Comparison of ENCODE assay signal across 22 cellular contexts in the genomic region with DNA sequence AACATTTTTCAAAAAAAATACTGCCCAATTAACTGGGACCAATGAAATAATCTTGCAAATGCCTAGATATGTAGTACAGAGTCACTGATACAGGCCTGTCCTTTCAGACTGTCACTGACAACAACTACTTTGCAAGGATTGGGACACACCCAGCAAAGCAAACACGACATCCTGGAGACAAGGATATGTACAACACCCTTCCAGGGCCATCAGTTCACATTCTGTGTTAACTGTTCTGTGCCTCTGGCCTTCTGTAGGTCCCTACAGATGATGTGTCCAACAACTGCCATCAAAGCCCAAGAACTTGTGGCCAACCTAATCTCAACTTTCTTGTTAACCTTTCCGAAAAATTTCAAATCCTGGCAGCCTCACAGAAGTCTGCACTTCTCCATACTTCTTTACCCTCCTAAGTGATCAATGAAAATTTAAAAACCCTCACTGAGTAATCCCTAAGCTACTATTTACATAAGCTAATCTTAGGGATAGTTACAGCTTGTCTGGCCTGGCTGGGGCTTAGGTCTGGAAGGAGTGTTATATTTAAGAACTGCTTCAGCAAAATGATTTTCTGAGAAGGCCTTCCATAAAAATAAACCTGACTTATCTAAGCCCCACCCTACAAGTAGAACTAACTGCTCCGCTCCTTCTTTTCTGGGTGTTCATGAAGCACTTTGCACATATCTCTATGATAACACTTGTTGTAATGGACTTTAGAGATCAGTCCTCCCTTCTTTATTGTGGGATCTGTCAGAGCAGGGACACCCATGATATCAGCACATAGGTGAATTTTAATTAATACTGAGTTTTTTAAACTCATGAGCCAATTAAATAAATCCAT. TPM values are rescaled to one million over a fixed set of nuclear protein-coding genes. Genes with fewer than 3 reads are reported as not detected.
DNase-seq lines count a peak whose midpoint lies in the region; ATAC-seq and TF ChIP-seq lines count a peak whose summit lies in the region.
"Had no signal": no experiment of that assay in that cellular context is flagged by ENCODE, and none has a peak within 500 bp of the region (broad histone marks: within the 10 kb centered on the region; RNA-seq: fewer than 3 reads in every experiment).

No MANE protein-coding gene starts in this region.

- peaks cover 11% of the 10 kb centered on the region for H3K27me3 Mint-ChIP-seq in endodermal cell (ENCODE audit: insufficient read depth)
- no peaks in the 10 kb centered on the region for H3K27me3 Mint-ChIP-seq in activated naive CD8-positive, alpha-beta T cell treated with anti-CD3 and anti-CD28 coated beads for 36 hours
- H3K27me3 Mint-ChIP-seq: activated naive CD8-positive, alpha-beta T cell treated with anti-CD3 and anti-CD28 coated beads, Interleukin-2, amount 50 U/mL, for 24 hours; naive B cell had no signal

- no peak overlapping the region for H3K27ac Mint-ChIP-seq in endodermal cell
- no peak overlapping the region for H3K27ac Mint-ChIP-seq in activated naive CD8-positive, alpha-beta T cell treated with anti-CD3 and anti-CD28 coated beads for 36 hours
- H3K27ac Mint-ChIP-seq: activated naive CD8-positive, alpha-beta T cell treated with anti-CD3 and anti-CD28 coated beads, Interleukin-2, amount 50 U/mL, for 24 hours; naive B cell; T-helper 2 cell treated with Interferon-gamma antibody and Interleukin-4, amounts not matched to agents 5 μg/mL and 100 μg/mL, for 36 hours had no signal

- H3K9me3 Mint-ChIP-seq in endodermal cell: no peaks in the 10 kb centered on the region
- no peaks in the 10 kb centered on the region for H3K9me3 Mint-ChIP-seq in activated naive CD8-positive, alpha-beta T cell treated with anti-CD3 and anti-CD28 coated beads for 36 hours
- H3K9me3 Mint-ChIP-seq: activated naive CD8-positive, alpha-beta T cell treated with anti-CD3 and anti-CD28 coated beads, Interleukin-2, amount 50 U/mL, for 24 hours; T-helper 2 cell treated with Interferon-gamma antibody and Interleukin-4, amounts not matched to agents 5 μg/mL and 100 μg/mL, for 36 hours had no signal

- H3K36me3 ChIP-seq in endodermal cell (ENCODE audit: control insufficient read depth, insufficient read depth, low read length) (no peaks in the 10 kb centered on the region), mucosa of rectum (ENCODE audit: control insufficient read depth in 2 of 2, insufficient read depth in 2 of 2, low read length in 2 of 2) (no peaks in the 10 kb centered on the region)
- H3K36me3 ChIP-seq: lower lobe of right lung, suprapubic skin had no signal

- no peak overlapping the region for H3K27ac ChIP-seq in endodermal cell (ENCODE audit: low read depth, low read length)
- H3K27ac ChIP-seq in mucosa of rectum (ENCODE audit: low read depth in 2 of 2, low read length in 2 of 2): peak overlapping the region; percentile 62 to 81
- H3K27ac ChIP-seq: lower lobe of right lung, suprapubic skin had no signal

- whole genome bisulfite sequencing in endodermal cell (ENCODE audit: insufficient coverage in 1 of 2, insufficient read length in 1 of 2), 2 experiments: 75 to 83% methylated on average over 3 of the region's 3 CpGs

- H3K4me3 ChIP-seq in endodermal cell (ENCODE audit: low read length) (peak overlapping the region; percentile 26), mucosa of rectum (ENCODE audit: low read length in 2 of 2) (no peak overlapping the region)
- H3K4me3 ChIP-seq: lower lobe of right lung, suprapubic skin had no signal

- peaks cover 32% of the 10 kb centered on the region for H3K4me1 Mint-ChIP-seq in endodermal cell
- H3K4me1 Mint-ChIP-seq in activated naive CD8-positive, alpha-beta T cell treated with anti-CD3 and anti-CD28 coated beads for 36 hours: no peaks in the 10 kb centered on the region
- H3K4me1 Mint-ChIP-seq: activated naive CD8-positive, alpha-beta T cell treated with anti-CD3 and anti-CD28 coated beads, Interleukin-2, amount 50 U/mL, for 24 hours; naive B cell had no signal

- no peaks in the 10 kb centered on the region for H3K36me3 Mint-ChIP-seq in endodermal cell (ENCODE audit: low read depth)
- H3K36me3 Mint-ChIP-seq in activated naive CD8-positive, alpha-beta T cell treated with anti-CD3 and anti-CD28 coated beads for 36 hours: no peaks in the 10 kb centered on the region
- H3K36me3 Mint-ChIP-seq: naive B cell had no signal

- no peak overlapping the region for H3K4me3 Mint-ChIP-seq in endodermal cell
- H3K4me3 Mint-ChIP-seq in activated naive CD8-positive, alpha-beta T cell treated with anti-CD3 and anti-CD28 coated beads for 36 hours: no peak overlapping the region
- H3K4me3 Mint-ChIP-seq: activated naive CD8-positive, alpha-beta T cell treated with anti-CD3 and anti-CD28 coated beads, Interleukin-2, amount 50 U/mL, for 24 hours; naive B cell; T-helper 2 cell treated with Interferon-gamma antibody and Interleukin-4, amounts not matched to agents 5 μg/mL and 100 μg/mL, for 36 hours had no signal

- H3K9me3 ChIP-seq in endodermal cell (ENCODE audit: control insufficient read depth, low read length) (no peaks in the 10 kb centered on the region), mucosa of rectum (ENCODE audit: control insufficient read depth in 2 of 2, low read length in 2 of 2) (no peaks in the 10 kb centered on the region)
- H3K9me3 ChIP-seq: lower lobe of right lung, suprapubic skin had no signal

- H3K9ac ChIP-seq in endodermal cell (ENCODE audit: extremely low read depth, low read length, poor library complexity, severe bottlenecking) (no peak overlapping the region), mucosa of rectum (ENCODE audit: low read depth in 1 of 2, low read length in 2 of 2) (no peak overlapping the region)

- no peak for TF ChIP-seq CTCF in endodermal cell (conservative IDR thresholded peaks at IDR 0.05)

- H3K4me1 ChIP-seq in endodermal cell (ENCODE audit: control insufficient read depth, insufficient read depth, low read length) (no peaks in the 10 kb centered on the region), mucosa of rectum (ENCODE audit: control insufficient read depth in 2 of 2, insufficient read depth in 2 of 2, low read length in 2 of 2) (peaks cover 10 to 29% of the 10 kb centered on the region in 2 donors)
- H3K4me1 ChIP-seq: lower lobe of right lung had no signal

- peak; percentile 74 for DNase-seq in DMS153 (lab: John Stamatoyannopoulos, UW)
- peak; percentile 55 for DNase-seq in NCI-H526 treated with DMSO at 0.1 percent for 48 hours (lab: John Stamatoyannopoulos, UW)
- no peak for DNase-seq in endodermal cell
- no peak for DNase-seq in activated gamma-delta T cell (lab: John Stamatoyannopoulos, UW)
- no peak for DNase-seq in activated naive CD8-positive, alpha-beta T cell treated with anti-CD3 and anti-CD28 coated beads for 36 hours
- DNase-seq in HCEC 1CT: no peak
- DNase-seq: activated CD4-positive, CD25-positive, alpha-beta regulatory T cell treated with anti-CD3 and anti-CD28 coated beads, Interleukin-2, amount 50 U/mL, for 72 hours; activated naive CD8-positive, alpha-beta T cell treated with anti-CD3 and anti-CD28 coated beads, Interleukin-2, amount 50 U/mL, for 24 hours; AML-193; erythroblast; lower lobe of right lung; naive B cell; NCI-H1417 treated with DMSO at 0.1 percent for 48 hours; NCI-H524 treated with DMSO at 0.1 percent for 48 hours; stimulated activated CD4-positive, alpha-beta T cell treated with anti-CD3 and anti-CD28 coated beads, Interleukin-4, amount 100 ng/mL, for 1 hour had no signal

- no peak for ATAC-seq in HG02970 (IDR thresholded peaks at IDR 0.05; ENCODE audit: low FRiP score, unreplicated experiment)
- ATAC-seq: activated naive CD8-positive, alpha-beta T cell treated with anti-CD3 and anti-CD28 coated beads, Interleukin-2, amount 50 U/mL, for 24 hours; HCT116; lower lobe of right lung had no signal

- H3K27me3 ChIP-seq in endodermal cell (ENCODE audit: control insufficient read depth, insufficient read depth, low read length, poor library complexity, severe bottlenecking) (no peaks in the 10 kb centered on the region), mucosa of rectum (ENCODE audit: control insufficient read depth in 2 of 2, insufficient read depth in 2 of 2, low read length in 2 of 2) (no peaks in the 10 kb centered on the region)
- H3K27me3 ChIP-seq: suprapubic skin had no signal

RNA-seq across cellular contexts. Expression of a gene that starts 21.0 kb away (rescaled TPM):
- total RNA-seq in endodermal cell: 10 to 100 TPM; 27.5 to 28.3 TPM
- 4.2 TPM for polyA plus RNA-seq in endodermal cell (2013, experiment 1 of 2)
- 3.6 TPM for polyA plus RNA-seq in endodermal cell (2013, experiment 2 of 2)
- not detected for total RNA-seq in activated naive CD8-positive, alpha-beta T cell treated with anti-CD3 and anti-CD28 coated beads for 36 hours
- total RNA-seq: activated CD8-positive, alpha-beta memory T cell treated with anti-CD3 and anti-CD28 coated beads for 36 hours; G401 had no signal

Comparison
In these comparisons a context has a peak if more than half of its experiments do, and no peak if none do; other contexts are left out.
1. DNase-seq: peak in DMS153 (single experiment) and NCI-H526 treated with DMSO at 0.1 percent for 48 hours (single experiment); none in endodermal cell (single experiment), activated gamma-delta T cell (single experiment), activated naive CD8-positive, alpha-beta T cell treated with anti-CD3 and anti-CD28 coated beads for 36 hours (single experiment) and HCEC 1CT (single experiment).
2. RNA of a gene that starts 21.0 kb away (total RNA-seq): 27.5 to 28.3 TPM in endodermal cell; not detected in activated naive CD8-positive, alpha-beta T cell treated with anti-CD3 and anti-CD28 coated beads for 36 hours; every median in the first group is over 10 times any median in the second.